9 cellular contexts compared by ENCODE assay signal in the genomic region with DNA sequence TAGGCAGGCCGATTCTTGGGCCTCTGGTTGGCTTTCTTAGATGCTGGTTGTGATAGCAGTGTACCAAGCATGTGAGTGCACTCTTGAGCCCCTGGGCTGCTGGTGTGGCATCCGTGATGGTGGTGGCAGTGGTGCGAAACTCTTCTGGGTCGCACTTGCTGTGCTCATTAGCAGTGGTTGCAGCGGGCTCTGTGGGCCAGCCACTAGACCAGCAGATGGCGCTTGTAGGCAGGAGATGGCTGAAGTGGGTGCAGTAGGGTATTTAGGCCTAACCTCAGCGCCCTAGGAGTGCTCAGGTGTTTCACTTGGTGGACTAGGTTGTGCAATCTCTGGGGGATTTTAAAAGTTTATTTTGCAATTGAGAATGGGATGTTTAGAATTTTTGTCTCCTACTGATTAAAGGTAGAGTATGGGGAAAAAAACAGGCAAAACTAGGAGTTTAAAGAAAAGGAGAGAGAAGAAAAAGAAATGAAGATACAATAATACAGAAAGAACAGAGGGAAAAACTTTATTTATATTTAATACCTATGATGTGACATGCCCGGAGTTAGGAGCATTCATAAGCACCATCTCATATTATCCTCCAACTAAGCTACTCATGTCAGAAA. TPM values are rescaled to one million over a fixed set of nuclear protein-coding genes. Genes with fewer than 3 reads are reported as not detected.
A peak's percentile ranks its signal among the peaks of the same experiment; 100 is the strongest.
DNase-seq lines count a peak whose midpoint lies in the region; ATAC-seq and TF ChIP-seq lines count a peak whose summit lies in the region.
"Had no signal": no experiment of that assay in that cellular context is flagged by ENCODE, and none has a peak within 500 bp of the region (broad histone marks: within the 10 kb centered on the region; RNA-seq: fewer than 3 reads in every experiment).

No MANE protein-coding gene starts in this region.

- no peaks in the 10 kb centered on the region for H3K27me3 Mint-ChIP-seq in activated T-helper 2 cell treated with anti-CD3 and anti-CD28 coated beads, Interferon-gamma antibody, Interleukin-2, Interleukin-4, amounts not matched to agents 10 μg/mL and 5 μg/mL and 100 μg/mL, durations not matched to agents 14 hours and 24 hours and 36 hours (ENCODE audit: low read depth)

- intact Hi-C loops in activated T-helper 2 cell treated with anti-CD3 and anti-CD28 coated beads, Interferon-gamma antibody, Interleukin-2, Interleukin-4, amounts not matched to agents 10 μg/mL and 5 μg/mL and 100 μg/mL, durations not matched to agents 14 hours and 24 hours and 36 hours (cut with micrococcal nuclease): loop anchor here (10.0 kb wide), 1 partner anchor 748 kb away; a partner anchor contains a TSS

- H3K4me3 Mint-ChIP-seq in activated T-helper 2 cell treated with anti-CD3 and anti-CD28 coated beads, Interferon-gamma antibody, Interleukin-2, Interleukin-4, amounts not matched to agents 10 μg/mL and 5 μg/mL and 100 μg/mL, durations not matched to agents 14 hours and 24 hours and 36 hours (ENCODE audit: low read depth): no peak overlapping the region

- no peak overlapping the region for H3K4me3 ChIP-seq in fibroblast of villous mesenchyme (ENCODE audit: low read depth, low read length)
- no peak overlapping the region for H3K4me3 ChIP-seq in parathyroid adenoma (ENCODE audit: low read depth, low read length)
- H3K4me3 ChIP-seq: thoracic aorta had no signal

- peaks cover 2% of the 10 kb centered on the region for H3K4me1 ChIP-seq in parathyroid adenoma

- H3K27me3 ChIP-seq in parathyroid adenoma (ENCODE audit: control insufficient read depth, insufficient read depth, low read length): no peaks in the 10 kb centered on the region

- peaks cover 7% of the 10 kb centered on the region for H3K4me1 Mint-ChIP-seq in activated T-helper 2 cell treated with anti-CD3 and anti-CD28 coated beads, Interferon-gamma antibody, Interleukin-2, Interleukin-4, amounts not matched to agents 10 μg/mL and 5 μg/mL and 100 μg/mL, durations not matched to agents 14 hours and 24 hours and 36 hours (ENCODE audit: low read depth)

- H3K36me3 Mint-ChIP-seq in activated T-helper 2 cell treated with anti-CD3 and anti-CD28 coated beads, Interferon-gamma antibody, Interleukin-2, Interleukin-4, amounts not matched to agents 10 μg/mL and 5 μg/mL and 100 μg/mL, durations not matched to agents 14 hours and 24 hours and 36 hours (ENCODE audit: low read depth): peaks cover 10% of the 10 kb centered on the region

- H3K27ac Mint-ChIP-seq in activated T-helper 2 cell treated with anti-CD3 and anti-CD28 coated beads, Interferon-gamma antibody, Interleukin-2, Interleukin-4, amounts not matched to agents 10 μg/mL and 5 μg/mL and 100 μg/mL, durations not matched to agents 14 hours and 24 hours and 36 hours: no peak overlapping the region

- no peak overlapping the region for H3K4me2 ChIP-seq in parathyroid adenoma (ENCODE audit: low read length)

- ATAC-seq in GM21390 (IDR thresholded peaks at IDR 0.05; ENCODE audit: unreplicated experiment): no peak

- DNase-seq in COR-L47 (lab: John Stamatoyannopoulos, UW) (peak; percentile 37), RPMI7951 (ENCODE audit: low read depth) (peak; percentile 57), fibroblast of villous mesenchyme (ENCODE audit: low read depth) (peak; percentile 56), NCI-H510A treated with DMSO at 0.1 percent for 48 hours (lab: John Stamatoyannopoulos, UW) (no peak)
- DNase-seq in activated T-helper 2 cell treated with anti-CD3 and anti-CD28 coated beads, Interferon-gamma antibody, Interleukin-2, Interleukin-4, amounts not matched to agents 10 μg/mL and 5 μg/mL and 100 μg/mL, durations not matched to agents 14 hours and 24 hours and 36 hours (ENCODE audit: low spot score): peak; percentile 48

- H3K27ac ChIP-seq in parathyroid adenoma: no peak overlapping the region
- H3K27ac ChIP-seq: thoracic aorta had no signal

- TF ChIP-seq CTCF in fibroblast of villous mesenchyme (IDR thresholded peaks at IDR 0.05; ENCODE audit: insufficient read depth, low read depth, low read length): peak; percentile 79
- peak; percentile 77 for TF ChIP-seq CTCF in parathyroid adenoma (IDR thresholded peaks at IDR 0.05)

- TF ChIP-seq RAD21 in Ishikawa (IDR thresholded peaks at IDR 0.05; ENCODE audit: low read depth): peak; percentile 85

- no peaks in the 10 kb centered on the region for H3K36me3 ChIP-seq in parathyroid adenoma (ENCODE audit: control insufficient read depth, insufficient read depth, low read length)
- H3K36me3 ChIP-seq: thoracic aorta had no signal

- TF ChIP-seq EP300 in Ishikawa (IDR thresholded peaks at IDR 0.05; ENCODE audit: borderline replicate concordance): no peak

- peaks cover 9% of the 10 kb centered on the region for H3K79me2 ChIP-seq in parathyroid adenoma

- H3K9me3 Mint-ChIP-seq in activated T-helper 2 cell treated with anti-CD3 and anti-CD28 coated beads, Interferon-gamma antibody, Interleukin-2, Interleukin-4, amounts not matched to agents 10 μg/mL and 5 μg/mL and 100 μg/mL, durations not matched to agents 14 hours and 24 hours and 36 hours: peaks cover 13% of the 10 kb centered on the region

- no peaks in the 10 kb centered on the region for H3K9me3 ChIP-seq in parathyroid adenoma (ENCODE audit: control insufficient read depth, low read length)

- peak overlapping the region; percentile 55 for H2AFZ ChIP-seq in parathyroid adenoma

- no peak overlapping the region for H3K9ac ChIP-seq in parathyroid adenoma

TF ChIP-seq in Ishikawa, 13 proteins besides CTCF, POLR2A, EP300 and RAD21:
- TF ChIP-seq CEBPB (IDR thresholded peaks at IDR 0.05) (peak; percentile 43; the same call in 1 of the 2 replicates), TCF12 (IDR thresholded peaks at IDR 0.05; ENCODE audit: low read depth) (no peak)

RNA-seq across cellular contexts. Expression of a gene that starts 4.3 kb away (rescaled TPM):
- total RNA-seq in RPMI7951 (2014; rRNA removed; shearing (Covaris generic)): 9.9 and 10.5 TPM in 2 replicates
- total RNA-seq in activated T-helper 2 cell treated with anti-CD3 and anti-CD28 coated beads, Interferon-gamma antibody, Interleukin-2, Interleukin-4, amounts not matched to agents 10 μg/mL and 5 μg/mL and 100 μg/mL, durations not matched to agents 14 hours and 24 hours and 36 hours: 7.7 and 9.3 TPM in 2 replicates
- total RNA-seq in fibroblast of villous mesenchyme: 10.4 and 15.1 TPM in 2 replicates

RNA-seq across cellular contexts. Expression of a gene that starts 17.0 kb away (rescaled TPM):
- 21.7 and 27.1 TPM in 2 replicates for total RNA-seq in RPMI7951 (2014; rRNA removed; shearing (Covaris generic))
- 10.5 and 12.5 TPM in 2 replicates for total RNA-seq in activated T-helper 2 cell treated with anti-CD3 and anti-CD28 coated beads, Interferon-gamma antibody, Interleukin-2, Interleukin-4, amounts not matched to agents 10 μg/mL and 5 μg/mL and 100 μg/mL, durations not matched to agents 14 hours and 24 hours and 36 hours
- 15.8 and 19.0 TPM in 2 replicates for total RNA-seq in fibroblast of villous mesenchyme

RNA-seq across cellular contexts. Expression of a gene that starts 28.5 kb away (rescaled TPM):
- 9.3 and 12.7 TPM in 2 replicates for total RNA-seq in RPMI7951 (2014; rRNA removed; shearing (Covaris generic))
- total RNA-seq in activated T-helper 2 cell treated with anti-CD3 and anti-CD28 coated beads, Interferon-gamma antibody, Interleukin-2, Interleukin-4, amounts not matched to agents 10 μg/mL and 5 μg/mL and 100 μg/mL, durations not matched to agents 14 hours and 24 hours and 36 hours: 21.0 and 21.5 TPM in 2 replicates
- 10.8 and 11.0 TPM in 2 replicates for total RNA-seq in fibroblast of villous mesenchyme

RNA-seq across cellular contexts. Expression of a gene that starts 43.3 kb away (rescaled TPM):
- total RNA-seq in RPMI7951 (2014; rRNA removed; shearing (Covaris generic)): 44.2 and 56.7 TPM in 2 replicates
- 3.8 and 4.1 TPM in 2 replicates for total RNA-seq in activated T-helper 2 cell treated with anti-CD3 and anti-CD28 coated beads, Interferon-gamma antibody, Interleukin-2, Interleukin-4, amounts not matched to agents 10 μg/mL and 5 μg/mL and 100 μg/mL, durations not matched to agents 14 hours and 24 hours and 36 hours
- 8.4 and 11.7 TPM in 2 replicates for total RNA-seq in fibroblast of villous mesenchyme

RNA-seq across cellular contexts. Expression of a gene that starts 43.3 kb away (rescaled TPM):
- total RNA-seq in RPMI7951 (2014; rRNA removed; shearing (Covaris generic)): 2.1 and 2.5 TPM in 2 replicates
- total RNA-seq in activated T-helper 2 cell treated with anti-CD3 and anti-CD28 coated beads, Interferon-gamma antibody, Interleukin-2, Interleukin-4, amounts not matched to agents 10 μg/mL and 5 μg/mL and 100 μg/mL, durations not matched to agents 14 hours and 24 hours and 36 hours: 1.3 and 2.0 TPM in 2 replicates
- total RNA-seq in fibroblast of villous mesenchyme: 1.9 and 6.0 TPM in 2 replicates
